13 cellular contexts compared by ENCODE assay signal in the genomic region with DNA sequence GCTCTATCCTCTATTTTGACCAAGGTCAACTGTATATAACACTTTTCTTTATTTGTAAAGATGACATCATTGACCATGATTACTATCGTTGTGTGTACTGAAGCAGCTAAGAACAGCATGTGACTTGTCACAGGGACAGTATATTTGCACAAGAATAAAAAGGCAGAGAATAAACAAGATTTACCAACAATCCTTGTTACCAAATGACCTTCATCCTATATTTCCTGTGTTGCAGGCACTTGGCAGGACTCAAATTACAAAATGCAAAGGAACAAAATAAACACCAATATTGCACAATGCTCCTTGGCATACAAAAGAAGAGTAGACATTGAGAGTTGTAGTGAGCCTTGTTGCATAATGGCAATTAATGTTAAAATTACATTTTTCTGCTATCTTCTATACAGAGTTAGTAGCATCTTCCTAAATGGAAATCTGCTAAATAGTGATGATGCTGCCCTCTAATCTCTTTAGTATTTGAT.
A peak's percentile ranks its signal among the peaks of the same experiment; 100 is the strongest.
DNase-seq lines count a peak whose midpoint lies in the region; ATAC-seq and TF ChIP-seq lines count a peak whose summit lies in the region.
"Had no signal": no experiment of that assay in that cellular context is flagged by ENCODE, and none has a peak within 500 bp of the region (broad histone marks: within the 10 kb centered on the region; RNA-seq: fewer than 3 reads in every experiment).

No MANE protein-coding gene starts in this region.

- ATAC-seq in GM21423 (IDR thresholded peaks at IDR 0.05; ENCODE audit: unreplicated experiment) = no peak

- no peak overlapping the region for H3K4me3 ChIP-seq in epithelial cell of esophagus (ENCODE audit: low read length)
- H3K4me3 ChIP-seq: ascending aorta, SJCRH30 had no signal

- TF ChIP-seq CTCF in epithelial cell of esophagus (IDR thresholded peaks at IDR 0.05; ENCODE audit: insufficient read depth, low read depth, low read length, missing control alignments) = no peak

- DNase-seq in HuH-7.5 (ENCODE audit: low spot score) = peak; percentile 80
- DNase-seq in NCI-H345 treated with DMSO at 0.1 percent for 48 hours (lab: John Stamatoyannopoulos, UW; ENCODE audit: unreplicated experiment) = peak; percentile 81
- DNase-seq in epithelial cell of esophagus (ENCODE audit: low read depth) = peak; percentile 68
- DNase-seq in renal cortical epithelial cell (ENCODE audit: low read depth) = peak; percentile 23
- no peak for DNase-seq in NCI-H187 treated with DMSO at 0.1 percent for 48 hours (lab: John Stamatoyannopoulos, UW)
- no peak for DNase-seq in activated CD8-positive, alpha-beta memory T cell treated with anti-CD3 and anti-CD28 coated beads, Interleukin-2, amount 50 U/mL, for 4 hours
- DNase-seq: activated B cell treated with CpG ODN at 0.5 μM for 24 hours; activated T-cell treated with anti-CD3 and anti-CD28 coated beads, Interleukin-2, amount 50 U/mL, for 1 hour; H9; NCI-H524 treated with DMSO at 0.1 percent for 48 hours; SJCRH30 had no signal

Comparison
In these comparisons a context has a peak if more than half of its experiments do, and no peak if none do; other contexts are left out.
1. DNase-seq: peak in HuH-7.5 (single experiment), NCI-H345 treated with DMSO at 0.1 percent for 48 hours (single experiment), epithelial cell of esophagus (single experiment) and renal cortical epithelial cell (single experiment); none in NCI-H187 treated with DMSO at 0.1 percent for 48 hours (single experiment) and activated CD8-positive, alpha-beta memory T cell treated with anti-CD3 and anti-CD28 coated beads, Interleukin-2, amount 50 U/mL, for 4 hours (single experiment).